ENCODE assay signal across 1 cellular context in genomic region chr17:57868007-57868774, GRCh38.
TF ChIP-seq lines count a peak whose summit lies in the region.

No MANE protein-coding gene starts in this region.

TF ChIP-seq in SK-N-SH, 30 proteins besides CTCF, POLR2A, EP300 and RAD21 (continued from another document):
- TF ChIP-seq REST (IDR thresholded peaks at IDR 0.05; ENCODE audit: low read depth, low read length) (peak; percentile 77), RXRA (IDR thresholded peaks at IDR 0.05; ENCODE audit: borderline replicate concordance, low read depth) (peak; percentile 99), MEF2A (IDR thresholded peaks at IDR 0.05; ENCODE audit: borderline replicate concordance, low read depth) (peak; percentile 19; the same call in 1 of the 2 replicates), NFIC (IDR thresholded peaks at IDR 0.05; ENCODE audit: borderline replicate concordance) (peak; percentile 93), SIN3A (IDR thresholded peaks at IDR 0.05; ENCODE audit: borderline replicate concordance, low read depth, low read length) (peak; percentile 68; the same call in 1 of the 2 replicates), IRF3 (IDR thresholded peaks at IDR 0.05; ENCODE audit: low read depth, low read length) (no peak), TEAD4 (IDR thresholded peaks at IDR 0.05; ENCODE audit: borderline replicate concordance, insufficient read depth) (peak; percentile 96), FOXM1 (IDR thresholded peaks at IDR 0.05; ENCODE audit: low read depth) (peak; percentile 90), NRF1 (IDR thresholded peaks at IDR 0.05; ENCODE audit: low read depth, low read length) (no peak), POLR2AphosphoS5 (IDR thresholded peaks at IDR 0.05; ENCODE audit: low read depth, low read length) (peak; percentile 83), TCF12 (IDR thresholded peaks at IDR 0.05) (peak; percentile 98), PBX3 (IDR thresholded peaks at IDR 0.05) (peak; percentile 78), RCOR1 (IDR thresholded peaks at IDR 0.05; ENCODE audit: low read length) (no peak), MAX (IDR thresholded peaks at IDR 0.05; ENCODE audit: low read depth) (peak; percentile 89), USF1 (IDR thresholded peaks at IDR 0.05; ENCODE audit: borderline replicate concordance, low read depth) (no peak), ELF1 (IDR thresholded peaks at IDR 0.05) (peak; percentile 77), FOXJ3 (CRISPR knock-in tag; IDR thresholded peaks at IDR 0.05) (no peak), SMC3 (IDR thresholded peaks at IDR 0.05; ENCODE audit: low read depth, low read length) (peak; percentile 35; the same call in 1 of the 2 replicates), TAF1 (IDR thresholded peaks at IDR 0.05; ENCODE audit: borderline replicate concordance, low read depth, low read length) (0 out of 2 replicates have a peak, but pooled peaks have one; percentile 50), MXI1 (IDR thresholded peaks at IDR 0.05; ENCODE audit: low read depth, low read length) (no peak), YY1 (IDR thresholded peaks at IDR 0.05; ENCODE audit: low read depth) (peak; percentile 68; the same call in 1 of the 2 replicates), USF2 (IDR thresholded peaks at IDR 0.05; ENCODE audit: borderline replicate concordance, low read depth, low read length) (no peak), GABPA (IDR thresholded peaks at IDR 0.05; ENCODE audit: low read depth) (peak; percentile 44; the same call in 1 of the 2 replicates), FOSL2 (IDR thresholded peaks at IDR 0.05; ENCODE audit: borderline replicate concordance, low read depth) (peak; percentile 95), RFX5 (IDR thresholded peaks at IDR 0.05; ENCODE audit: low read length) (no peak), GATA2 (CRISPR knock-in tag; IDR thresholded peaks at IDR 0.05) (no peak)
TF ChIP-seq in SK-N-SH: peak in this region for 19.
